7 cellular contexts compared by ENCODE assay signal in the genomic region with DNA sequence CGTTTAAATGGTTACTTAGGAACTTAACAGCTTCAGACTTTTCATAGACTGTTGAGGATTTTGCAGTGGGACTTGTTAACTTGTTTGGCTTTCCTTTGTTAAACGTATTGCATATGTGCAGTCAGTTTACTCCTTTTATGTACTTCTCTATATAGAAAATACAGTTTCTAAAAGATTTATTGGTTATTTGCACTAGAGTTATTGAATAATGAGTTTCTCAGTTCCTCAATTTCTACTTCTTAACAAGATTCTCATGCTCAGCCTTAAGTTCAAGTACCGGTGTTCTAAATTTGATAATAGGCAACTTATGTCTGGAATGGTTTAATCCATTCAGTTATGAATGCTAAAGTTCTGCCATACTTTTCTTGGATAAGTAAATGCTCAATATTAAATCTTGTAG. TPM values are rescaled to one million over a fixed set of nuclear protein-coding genes. Genes with fewer than 3 reads are reported as not detected.
DNase-seq lines count a peak whose midpoint lies in the region; ATAC-seq and TF ChIP-seq lines count a peak whose summit lies in the region.

No MANE protein-coding gene starts in this region.

- H3K9ac ChIP-seq in SK-N-MC (ENCODE audit: insufficient read length) = peak overlapping the region; percentile 96
- H3K9ac ChIP-seq in skeletal muscle tissue (ENCODE audit: low read depth in 1 of 3, low read length in 3 of 3) = peak overlapping the region; percentile 97 to 100 (median 99)

- peaks cover 33% of the 10 kb centered on the region for H3K36me3 ChIP-seq in HAP-1 (replicated peaks)
- peaks cover 29% of the 10 kb centered on the region for H3K36me3 ChIP-seq in SK-N-MC (ENCODE audit: insufficient read depth, low read length)
- peaks cover 2 to 8% (median 8%) of the 10 kb centered on the region in 3 donors for H3K36me3 ChIP-seq in skeletal muscle tissue (ENCODE audit: control insufficient read depth in 3 of 3, insufficient read depth in 3 of 3, low read length in 3 of 3)

- H3K4me3 ChIP-seq in HAP-1 = peak overlapping the region; percentile 78
- H3K4me3 ChIP-seq in SK-N-MC = peak overlapping the region; percentile 91
- peak overlapping the region; percentile 82 to 87 for H3K4me3 ChIP-seq in foreskin fibroblast (ENCODE audit: low read depth in 1 of 2, low read length in 2 of 2)
- peak overlapping the region; percentile 89 to 98 (median 92) for H3K4me3 ChIP-seq in skeletal muscle tissue (ENCODE audit: low read length in 3 of 3)

- H3K9me3 ChIP-seq in HAP-1 (no peaks in the 10 kb centered on the region), SK-N-MC (ENCODE audit: low read depth, low read length) (no peaks in the 10 kb centered on the region), skeletal muscle tissue (ENCODE audit: control insufficient read depth in 3 of 3, low read length in 3 of 3) (no peaks in the 10 kb centered on the region)

- no peak for TF ChIP-seq CTCF in foreskin fibroblast (IDR thresholded peaks at IDR 0.05; ENCODE audit: low read depth, low read length)

- in situ Hi-C loops in HAP-1 (cut with MboI; ENCODE audit: low sequenced_read_pairs) = no loop called here

- DNase-seq in HAP-1 (ENCODE audit: low spot score in 2 of 2) (no peak), SK-N-MC (ENCODE audit: low read depth, low spot score) (no peak), foreskin fibroblast (no peak), HK-2 (ENCODE audit: unreplicated experiment) (no peak)
- DNase-seq in activated effector memory CD4-positive, alpha-beta T cell treated with anti-CD3 and anti-CD28 coated beads, Interleukin-2, amount 50 U/mL, for 16 hours = no peak

- no peaks in the 10 kb centered on the region for H3K27me3 ChIP-seq in HAP-1 (ENCODE audit: low read depth)
- H3K27me3 ChIP-seq in skeletal muscle tissue (ENCODE audit: control insufficient read depth in 3 of 3, insufficient read depth in 3 of 3, low read length in 3 of 3) = no peaks in the 10 kb centered on the region

- peak overlapping the region; percentile 92 for H3K27ac ChIP-seq in SK-N-MC
- H3K27ac ChIP-seq in skeletal muscle tissue (ENCODE audit: low read depth, low read length) = peak overlapping the region; percentile 97

- H3K4me1 ChIP-seq in HAP-1 (peaks cover 26% of the 10 kb centered on the region), skeletal muscle tissue (ENCODE audit: control insufficient read depth in 3 of 3, insufficient read depth in 3 of 3, low read length in 3 of 3) (peaks cover 14 to 28% (median 15%) of the 10 kb centered on the region in 3 donors)

- no peak for ATAC-seq in GM18511 (IDR thresholded peaks at IDR 0.05; ENCODE audit: unreplicated experiment)

RNA-seq across cellular contexts. Expression of gene PSMA3, which starts 0.9 kb away (rescaled TPM):
- total RNA-seq in skeletal muscle tissue = 39.1 TPM

RNA-seq across cellular contexts. Expression of gene ACTR10, which starts 45.6 kb away (rescaled TPM):
- 62.6 TPM for total RNA-seq in skeletal muscle tissue

RNA-seq across cellular contexts. Expression of gene ARID4A, which starts 52.8 kb away (rescaled TPM):
- total RNA-seq in skeletal muscle tissue = 17.7 TPM
